ENCODE assay signal across 1 cellular context in genomic region chr9:34197280-34197679, GRCh38.
TF ChIP-seq lines count a peak whose summit lies in the region.

No MANE protein-coding gene starts in this region.

TF ChIP-seq in GM23338, 12 proteins besides CTCF, POLR2A, EP300 and RAD21 (continued from another document):
- no peak for TF ChIP-seq ETS1 (IDR thresholded peaks at IDR 0.05)
- no peak for TF ChIP-seq ZNF462 (CRISPR knock-in tag; IDR thresholded peaks at IDR 0.05)
- TF ChIP-seq POLR2AphosphoS5 (IDR thresholded peaks at IDR 0.05; ENCODE audit: low read depth): no peak
- TF ChIP-seq ZNF331 (CRISPR knock-in tag; IDR thresholded peaks at IDR 0.05; ENCODE audit: low read depth): no peak
- TF ChIP-seq EZH2phosphoT487 (IDR thresholded peaks at IDR 0.05; ENCODE audit: unreplicated experiment): no peak
- no peak for TF ChIP-seq CREB1 (CRISPR knock-in tag; IDR thresholded peaks at IDR 0.05; ENCODE audit: low read depth)
- TF ChIP-seq ZNF114 (CRISPR knock-in tag; IDR thresholded peaks at IDR 0.05): no peak
- TF ChIP-seq REST (IDR thresholded peaks at IDR 0.05; ENCODE audit: unreplicated experiment): no peak
